Comparison of ENCODE assay signal across 20 cellular contexts in the genomic region with DNA sequence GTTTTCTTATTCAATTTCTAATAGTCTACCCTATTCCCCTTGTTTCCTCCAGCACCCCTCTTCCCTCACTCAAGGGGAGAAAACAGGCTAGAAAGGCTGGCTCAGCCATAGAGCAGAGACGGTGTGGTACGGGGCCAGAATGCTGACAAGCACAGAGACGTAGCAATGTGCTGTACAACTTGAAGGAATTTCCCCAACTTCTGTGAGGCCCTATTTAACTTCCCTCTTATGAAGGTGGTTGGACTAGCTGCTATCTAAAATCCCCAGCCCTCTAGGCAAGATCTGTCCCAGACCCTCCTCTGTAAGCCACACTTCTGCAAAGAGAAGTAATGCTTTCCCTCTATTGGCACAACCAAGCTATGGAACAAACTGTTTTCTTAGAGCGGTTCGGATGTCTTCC.
"Had no signal": no experiment of that assay in that cellular context is flagged by ENCODE, and none has a peak within 500 bp of the region (broad histone marks: within the 10 kb centered on the region; RNA-seq: fewer than 3 reads in every experiment).

No MANE protein-coding gene starts in this region.

- H3K27ac ChIP-seq: ovary, psoas muscle, skin epidermis, testis had no signal

- H3K9me3 ChIP-seq: ovary, psoas muscle, stomach, testis had no signal

- H3K27me3 ChIP-seq: ovary, stomach, testis had no signal

- H3K36me3 ChIP-seq: ovary, stomach had no signal

- DNase-seq: activated B cell treated with CpG ODN at 0.5 μM for 24 hours; activated CD4-positive, alpha-beta T cell treated with anti-CD3 and anti-CD28 coated beads, Interleukin-2, amount 10 ng/mL, durations not matched to agents 24 days and 14 days; activated CD8-positive, alpha-beta T cell treated with anti-CD3 and anti-CD28 coated beads for 36 hours; activated naive CD4-positive, alpha-beta T cell; activated naive CD8-positive, alpha-beta T cell treated with anti-CD3 and anti-CD28 coated beads for 36 hours; activated T-cell treated with anti-CD3 and anti-CD28 coated beads, Interleukin-2, amount 50 U/mL, for 1 hour; amniotic stem cell; dermis blood vessel endothelial cell; effector memory CD8-positive, alpha-beta T cell; left cardiac atrium; ovary; psoas muscle; right cardiac atrium; stomach; T-helper 1 cell; testis had no signal

- H3K9me3 Mint-ChIP-seq: activated B cell treated with CpG ODN at 0.5 μM for 24 hours; activated CD4-positive, alpha-beta T cell treated with anti-CD3 and anti-CD28 coated beads, Interleukin-2, amount 10 ng/mL, durations not matched to agents 24 days and 14 days; activated CD8-positive, alpha-beta T cell treated with anti-CD3 and anti-CD28 coated beads for 36 hours; activated naive CD8-positive, alpha-beta T cell treated with anti-CD3 and anti-CD28 coated beads for 36 hours; activated T-helper 17 cell treated with anti-CD3 and anti-CD28 coated beads, Interleukin-2, amount 50 U/mL, for 72 hours; effector memory CD8-positive, alpha-beta T cell had no signal

- H3K4me1 Mint-ChIP-seq: activated B cell treated with CpG ODN at 0.5 μM for 24 hours; activated CD4-positive, alpha-beta T cell treated with anti-CD3 and anti-CD28 coated beads, Interleukin-2, amount 10 ng/mL, durations not matched to agents 24 days and 14 days; activated T-helper 17 cell treated with anti-CD3 and anti-CD28 coated beads, Interleukin-2, amount 50 U/mL, for 72 hours had no signal

- H3K4me3 ChIP-seq: lung, ovary, psoas muscle, skin epidermis, stomach, testis had no signal

- H3K4me1 ChIP-seq: psoas muscle had no signal

- ATAC-seq: activated CD8-positive, alpha-beta T cell treated with anti-CD3 and anti-CD28 coated beads for 36 hours; activated T-helper 17 cell treated with anti-CD3 and anti-CD28 coated beads, Interleukin-2, amount 50 U/mL, for 72 hours; effector memory CD8-positive, alpha-beta T cell; left cardiac atrium; psoas muscle; right cardiac atrium; SK-N-SH treated with all-trans-retinoic acid at 6 μM for 48 hours had no signal

- H3K27ac Mint-ChIP-seq: activated B cell treated with CpG ODN at 0.5 μM for 24 hours; activated CD4-positive, alpha-beta T cell treated with anti-CD3 and anti-CD28 coated beads, Interleukin-2, amount 10 ng/mL, durations not matched to agents 24 days and 14 days; activated CD8-positive, alpha-beta T cell treated with anti-CD3 and anti-CD28 coated beads for 36 hours; activated naive CD8-positive, alpha-beta T cell treated with anti-CD3 and anti-CD28 coated beads for 36 hours; activated T-helper 17 cell treated with anti-CD3 and anti-CD28 coated beads, Interleukin-2, amount 50 U/mL, for 72 hours; effector memory CD8-positive, alpha-beta T cell had no signal

- H3K36me3 Mint-ChIP-seq: activated naive CD8-positive, alpha-beta T cell treated with anti-CD3 and anti-CD28 coated beads for 36 hours had no signal

- H3K4me3 Mint-ChIP-seq: activated B cell treated with CpG ODN at 0.5 μM for 24 hours; activated CD4-positive, alpha-beta T cell treated with anti-CD3 and anti-CD28 coated beads, Interleukin-2, amount 10 ng/mL, durations not matched to agents 24 days and 14 days; activated CD8-positive, alpha-beta T cell treated with anti-CD3 and anti-CD28 coated beads for 36 hours; activated naive CD8-positive, alpha-beta T cell treated with anti-CD3 and anti-CD28 coated beads for 36 hours; activated T-helper 17 cell treated with anti-CD3 and anti-CD28 coated beads, Interleukin-2, amount 50 U/mL, for 72 hours; effector memory CD8-positive, alpha-beta T cell had no signal

- H3K27me3 Mint-ChIP-seq: activated T-helper 17 cell treated with anti-CD3 and anti-CD28 coated beads, Interleukin-2, amount 50 U/mL, for 72 hours had no signal
